8 cellular contexts compared by ENCODE assay signal in genomic region chr17:36544049-36544319, GRCh38. TPM values are rescaled to one million over a fixed set of nuclear protein-coding genes. Genes with fewer than 3 reads are reported as not detected.
A peak's percentile ranks its signal among the peaks of the same experiment; 100 is the strongest.
DNase-seq lines count a peak whose midpoint lies in the region; ATAC-seq and TF ChIP-seq lines count a peak whose summit lies in the region.

No MANE protein-coding gene starts in this region.

- peak overlapping the region; percentile 83 to 87 for H3K4me3 Mint-ChIP-seq in stimulated activated naive CD8-positive, alpha-beta T cell treated with anti-CD3 and anti-CD28 coated beads, Interleukin-15, amount 100 ng/mL, for 72 hours

- H3K27ac Mint-ChIP-seq in stimulated activated naive CD8-positive, alpha-beta T cell treated with anti-CD3 and anti-CD28 coated beads, Interleukin-15, amount 100 ng/mL, for 72 hours: peak overlapping the region; percentile 94 to 96

- H3K9me3 ChIP-seq in Panc1 (ENCODE audit: control insufficient read depth, insufficient read depth, low read depth, low read length): no peaks in the 10 kb centered on the region

- H3K27ac ChIP-seq in Panc1 (ENCODE audit: low read length) (peak overlapping the region; percentile 94), layer of hippocampus (ENCODE audit: low read depth, low read length) (peak overlapping the region; percentile 97)

- intact Hi-C loops in Panc1 (cut with micrococcal nuclease; ENCODE audit: unreplicated experiment): no loop called here

- H3K27me3 ChIP-seq in Panc1 (ENCODE audit: control insufficient read depth, insufficient read depth, low read length) (no peaks in the 10 kb centered on the region), layer of hippocampus (ENCODE audit: control insufficient read depth, insufficient read depth, low read length) (no peaks in the 10 kb centered on the region)

- H3K4me1 ChIP-seq in Panc1 (ENCODE audit: control insufficient read depth, insufficient read depth, low read length): peaks cover 10% of the 10 kb centered on the region

- peaks cover 28% of the 10 kb centered on the region for H3K4me1 Mint-ChIP-seq in stimulated activated naive CD8-positive, alpha-beta T cell treated with anti-CD3 and anti-CD28 coated beads, Interleukin-15, amount 100 ng/mL, for 72 hours

- H3K27me3 Mint-ChIP-seq in stimulated activated naive CD8-positive, alpha-beta T cell treated with anti-CD3 and anti-CD28 coated beads, Interleukin-15, amount 100 ng/mL, for 72 hours: no peaks in the 10 kb centered on the region

- no peak for TF ChIP-seq CTCF in Panc1 (IDR thresholded peaks at IDR 0.05)
- TF ChIP-seq CTCF in cardiac fibroblast (IDR thresholded peaks at IDR 0.05; ENCODE audit: low read depth, low read length): peak; percentile 23

- ATAC-seq in HG02588 (IDR thresholded peaks at IDR 0.05; ENCODE audit: unreplicated experiment) (peak; percentile 3), Panc1 (peak; percentile 9; the same call in 1 of the 2 replicates)
- no peak for ATAC-seq in stimulated activated naive CD8-positive, alpha-beta T cell treated with anti-CD3 and anti-CD28 coated beads, Interleukin-15, amount 100 ng/mL, for 72 hours

- peaks cover 9% of the 10 kb centered on the region for H3K36me3 ChIP-seq in Panc1 (ENCODE audit: control insufficient read depth, insufficient read depth, low read length)

- H3K4me3 ChIP-seq in Panc1 (ENCODE audit: low read depth in 2 of 2, low read length in 2 of 2): peak overlapping the region; percentile 90 to 91
- peak overlapping the region; percentile 94 to 97 for H3K4me3 ChIP-seq in cardiac fibroblast (replicated peaks in 1 of 2; ENCODE audit: low read depth in 2 of 2, low read length in 2 of 2)

- POLR2A ChIA-PET in Panc1 (lab: Charles Lee): no interaction called here

- H3K9me3 Mint-ChIP-seq in stimulated activated naive CD8-positive, alpha-beta T cell treated with anti-CD3 and anti-CD28 coated beads, Interleukin-15, amount 100 ng/mL, for 72 hours: no peaks in the 10 kb centered on the region

- in situ Hi-C loops in Panc1 (cut with HindIII; ENCODE audit: low pct_unique_long_range_greater_than_20kb, low sequenced_read_pairs): no loop called here

- BruUV-seq in Panc1 (replicated peaks; lab: Mats Ljungman, UMichigan): no TSS peak

- CTCF ChIA-PET in Panc1 (lab: Charles Lee): no interaction called here

- peak; percentile 53 for DNase-seq in NCI-H748 (lab: John Stamatoyannopoulos, UW; ENCODE audit: unreplicated experiment)
- DNase-seq in NCI-H748 treated with DMSO at 0.1 percent for 48 hours (lab: John Stamatoyannopoulos, UW): no peak
- no peak for DNase-seq in Panc1 (ENCODE audit: low read depth, low spot score)
- peak in 1 of 2 donors; percentile 67 for DNase-seq in cardiac fibroblast (ENCODE audit: low read depth in 2 of 2)
- peak in 1 of 2 donors; percentile 40 for DNase-seq in stimulated activated naive CD8-positive, alpha-beta T cell treated with anti-CD3 and anti-CD28 coated beads, Interleukin-15, amount 100 ng/mL, for 72 hours
- no peak for DNase-seq in T1000 (lab: John Stamatoyannopoulos, UW)

RNA-seq across cellular contexts. Expression of gene GGNBP2, which starts 0.7 kb away (rescaled TPM):
- total RNA-seq in Panc1 (2021; ENCODE audit: unreplicated experiment): 57.2 TPM
- 33.5 TPM for polyA plus RNA-seq in Panc1 (2012; ENCODE audit: insufficient read length)

RNA-seq across cellular contexts. Expression of gene PIGW, which starts 9.2 kb away (rescaled TPM):
- 16.2 TPM for total RNA-seq in Panc1 (2021; ENCODE audit: unreplicated experiment)
- polyA plus RNA-seq in Panc1 (2012; ENCODE audit: insufficient read length): 4.9 TPM

RNA-seq across cellular contexts. Expression of gene MYO19, which starts 9.3 kb away (rescaled TPM):
- total RNA-seq in Panc1 (2021; ENCODE audit: unreplicated experiment): 88.0 TPM
- 43.1 TPM for polyA plus RNA-seq in Panc1 (2012; ENCODE audit: insufficient read length)

RNA-seq across cellular contexts. Expression of gene DHRS11, which starts 47.7 kb away (rescaled TPM):
- total RNA-seq in Panc1 (2021; ENCODE audit: unreplicated experiment): 11.8 TPM
- 10.1 TPM for polyA plus RNA-seq in Panc1 (2012; ENCODE audit: insufficient read length)

RNA-seq across cellular contexts. Expression of gene MRM1, which starts 57.4 kb away (rescaled TPM):
- 7.8 TPM for total RNA-seq in Panc1 (2021; ENCODE audit: unreplicated experiment)
- polyA plus RNA-seq in Panc1 (2012; ENCODE audit: insufficient read length): 5.6 TPM
